In the genomic region with DNA sequence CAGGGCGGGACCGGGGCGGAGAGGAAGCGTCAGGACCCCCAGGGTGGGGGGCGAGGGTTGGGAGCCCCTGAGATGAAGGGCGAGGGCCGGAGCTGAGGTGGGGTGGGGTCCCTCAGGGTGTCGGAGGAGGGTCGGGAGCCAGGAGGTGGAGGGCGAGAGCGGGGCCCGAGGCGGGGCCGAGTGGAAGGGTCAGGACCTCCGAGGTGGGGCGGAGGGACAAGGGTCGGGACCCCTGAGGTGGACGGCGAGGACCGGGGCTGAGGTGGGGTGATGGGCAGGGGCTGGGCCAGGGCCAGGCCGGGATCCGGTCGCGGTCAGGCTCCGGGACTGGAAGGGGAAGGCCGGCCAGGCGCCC, we compare ENCODE assay signal across 10 cellular contexts. TPM values are rescaled to one million over a fixed set of nuclear protein-coding genes. Genes with fewer than 3 reads are reported as not detected.
A peak's percentile ranks its signal among the peaks of the same experiment; 100 is the strongest.
DNase-seq lines count a peak whose midpoint lies in the region; ATAC-seq, FAIRE-seq and TF ChIP-seq lines count a peak whose summit lies in the region.
"Had no signal": no experiment of that assay in that cellular context is flagged by ENCODE, and none has a peak within 500 bp of the region (broad histone marks: within the 10 kb centered on the region; RNA-seq: fewer than 3 reads in every experiment).

No MANE protein-coding gene starts in this region.

- H3K9ac ChIP-seq in astrocyte (ENCODE audit: low read length) = no peak overlapping the region

- 92 to 95% methylated on average over 21 to 27 of the region's 27 CpGs for WGBS in upper lobe of left lung, 2 donors

- H3K9me3 ChIP-seq in astrocyte (ENCODE audit: insufficient read depth, low read depth, low read length) (no peaks in the 10 kb centered on the region), upper lobe of left lung (no peaks in the 10 kb centered on the region)

- TF ChIP-seq EP300 in upper lobe of left lung (IDR thresholded peaks at IDR 0.05) = no peak

- peak overlapping the region; percentile 93 for H3K4me2 ChIP-seq in astrocyte (ENCODE audit: low read length)

- peak overlapping the region; percentile 99 for H2AFZ ChIP-seq in astrocyte (ENCODE audit: low read depth, low read length)

- H3K27ac ChIP-seq in astrocyte (ENCODE audit: low read depth, low read length) (no peak overlapping the region), upper lobe of left lung (no peak overlapping the region)
- H3K27ac ChIP-seq: C4-2B had no signal

- no peak for TF ChIP-seq POLR2A in upper lobe of left lung (IDR thresholded peaks at IDR 0.05)

- peak overlapping the region; percentile 58 for H3K4me3 Mint-ChIP-seq in activated naive CD4-positive, alpha-beta T cell treated with anti-CD3 and anti-CD28 coated beads, Interleukin-2, amount 50 U/mL, for 24 hours
- H3K4me3 Mint-ChIP-seq in astrocyte (ENCODE audit: unreplicated experiment) = no peak overlapping the region
- peak overlapping the region; percentile 45 for H3K4me3 Mint-ChIP-seq in mesothelial cell of epicardium

- no peak overlapping the region for H3K27ac Mint-ChIP-seq in activated naive CD4-positive, alpha-beta T cell treated with anti-CD3 and anti-CD28 coated beads, Interleukin-2, amount 50 U/mL, for 24 hours
- H3K27ac Mint-ChIP-seq in astrocyte (ENCODE audit: unreplicated experiment) = no peak overlapping the region
- no peak overlapping the region for H3K27ac Mint-ChIP-seq in mesothelial cell of epicardium

- TF ChIP-seq CTCF in astrocyte (IDR thresholded peaks at IDR 0.05; ENCODE audit: insufficient read depth, low read depth, low read length) = no peak
- no peak for TF ChIP-seq CTCF in mesothelial cell of epicardium (IDR thresholded peaks at IDR 0.05; ENCODE audit: unreplicated experiment)
- no peak for TF ChIP-seq CTCF in upper lobe of left lung (IDR thresholded peaks at IDR 0.05)

- POLR2A ChIA-PET in HEK293T (lab: Yijun Ruan, JAX) = no interaction called here

- H3K4me1 ChIP-seq in astrocyte (ENCODE audit: insufficient read depth, low read length) (peaks cover 9% of the 10 kb centered on the region), upper lobe of left lung (peaks cover 6 to 18% (median 13%) of the 10 kb centered on the region in 4 donors)

- H3K9me3 Mint-ChIP-seq in activated naive CD4-positive, alpha-beta T cell treated with anti-CD3 and anti-CD28 coated beads, Interleukin-2, amount 50 U/mL, for 24 hours = peaks cover under 1% of the 10 kb centered on the region
- H3K9me3 Mint-ChIP-seq in astrocyte (ENCODE audit: unreplicated experiment) = peaks cover 3% of the 10 kb centered on the region
- H3K9me3 Mint-ChIP-seq in mesothelial cell of epicardium = peaks cover 4% of the 10 kb centered on the region

- ATAC-seq in upper lobe of left lung (ENCODE audit: low FRiP score in 2 of 2) (peak in 1 of 2 donors; percentile 38), HG03095 (IDR thresholded peaks at IDR 0.05; ENCODE audit: unreplicated experiment) (no peak)

- no peaks in the 10 kb centered on the region for H4K20me1 ChIP-seq in astrocyte (ENCODE audit: insufficient read depth, low read length)

- H3K27me3 ChIP-seq in astrocyte (ENCODE audit: insufficient read depth, low read length) (no peaks in the 10 kb centered on the region), upper lobe of left lung (no peaks in the 10 kb centered on the region)

- CTCF ChIA-PET in HEK293T (lab: Yijun Ruan, JAX) = no interaction called here

- H3K4me3 ChIP-seq in astrocyte (ENCODE audit: insufficient read depth, low read depth, low read length) (no peak overlapping the region), upper lobe of left lung (peak overlapping the region; percentile 24 to 57 (median 51))

- DNase-seq in activated naive CD4-positive, alpha-beta T cell (lab: John Stamatoyannopoulos, UW) = no peak
- DNase-seq in astrocyte (ENCODE audit: low read depth) (no peak), mesothelial cell of epicardium (ENCODE audit: low spot score in 2 of 2, unreplicated experiment in 2 of 2) (no peak), upper lobe of left lung (peak in 1 of 2 donors; percentile 85), HEK293T (ENCODE audit: extremely low spot score) (no peak), superior temporal gyrus (ENCODE audit: extremely low spot score) (no peak)

- no peaks in the 10 kb centered on the region for H3K36me3 Mint-ChIP-seq in activated naive CD4-positive, alpha-beta T cell treated with anti-CD3 and anti-CD28 coated beads, Interleukin-2, amount 50 U/mL, for 24 hours
- H3K36me3 Mint-ChIP-seq in astrocyte (ENCODE audit: low read depth, unreplicated experiment) (no peaks in the 10 kb centered on the region), mesothelial cell of epicardium (peaks cover 9% of the 10 kb centered on the region)

- H3K36me3 ChIP-seq in astrocyte (ENCODE audit: insufficient read depth, low read length) (no peaks in the 10 kb centered on the region), upper lobe of left lung (no peaks in the 10 kb centered on the region)

- peaks cover 7% of the 10 kb centered on the region for H3K4me1 Mint-ChIP-seq in activated naive CD4-positive, alpha-beta T cell treated with anti-CD3 and anti-CD28 coated beads, Interleukin-2, amount 50 U/mL, for 24 hours
- H3K4me1 Mint-ChIP-seq in astrocyte (ENCODE audit: low read depth, unreplicated experiment) (no peaks in the 10 kb centered on the region), mesothelial cell of epicardium (peaks cover 4% of the 10 kb centered on the region)

- no peaks in the 10 kb centered on the region for H3K27me3 Mint-ChIP-seq in activated naive CD4-positive, alpha-beta T cell treated with anti-CD3 and anti-CD28 coated beads, Interleukin-2, amount 50 U/mL, for 24 hours
- H3K27me3 Mint-ChIP-seq in astrocyte (ENCODE audit: low read depth, unreplicated experiment) = peaks cover 8% of the 10 kb centered on the region
- H3K27me3 Mint-ChIP-seq in mesothelial cell of epicardium (ENCODE audit: low read depth) = no peaks in the 10 kb centered on the region

- FAIRE-seq in astrocyte (lab: Jason Lieb, UNC) = no peak
- FAIRE-seq: endometrium had no signal

- H3K79me2 ChIP-seq in astrocyte (ENCODE audit: insufficient read depth, low read length) = no peaks in the 10 kb centered on the region

TF ChIP-seq in HEK293T, 16 proteins besides CTCF, POLR2A, EP300 and RAD21:
- TF ChIP-seq ARNT (IDR thresholded peaks at IDR 0.05) (no peak), BHLHE40 (IDR thresholded peaks at IDR 0.05; ENCODE audit: borderline replicate concordance) (no peak), HDGF (IDR thresholded peaks at IDR 0.05; ENCODE audit: borderline replicate concordance) (no peak), ZNF384 (IDR thresholded peaks at IDR 0.05) (no peak), LEF1 (IDR thresholded peaks at IDR 0.05; ENCODE audit: borderline replicate concordance) (no peak), L3MBTL2 (conservative IDR thresholded peaks at IDR 0.05) (no peak), FOXM1 (IDR thresholded peaks at IDR 0.05; ENCODE audit: borderline replicate concordance) (no peak), FOXA1 (IDR thresholded peaks at IDR 0.05) (no peak), ELF4 (IDR thresholded peaks at IDR 0.05) (no peak), FOXK2 (IDR thresholded peaks at IDR 0.05) (no peak), CTBP1 (IDR thresholded peaks at IDR 0.05; ENCODE audit: borderline replicate concordance) (no peak), TARDBP (IDR thresholded peaks at IDR 0.05) (no peak), SUZ12 (IDR thresholded peaks at IDR 0.05) (no peak), NFRKB (IDR thresholded peaks at IDR 0.05) (no peak), SP1 (IDR thresholded peaks at IDR 0.05) (no peak)
- TF ChIP-seq, protein P1, sequence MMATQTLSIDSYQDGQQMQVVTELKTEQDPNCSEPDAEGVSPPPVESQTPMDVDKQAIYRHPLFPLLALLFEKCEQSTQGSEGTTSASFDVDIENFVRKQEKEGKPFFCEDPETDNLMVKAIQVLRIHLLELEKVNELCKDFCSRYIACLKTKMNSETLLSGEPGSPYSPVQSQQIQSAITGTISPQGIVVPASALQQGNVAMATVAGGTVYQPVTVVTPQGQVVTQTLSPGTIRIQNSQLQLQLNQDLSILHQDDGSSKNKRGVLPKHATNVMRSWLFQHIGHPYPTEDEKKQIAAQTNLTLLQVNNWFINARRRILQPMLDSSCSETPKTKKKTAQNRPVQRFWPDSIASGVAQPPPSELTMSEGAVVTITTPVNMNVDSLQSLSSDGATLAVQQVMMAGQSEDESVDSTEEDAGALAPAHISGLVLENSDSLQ (IDR thresholded peaks at IDR 0.05) = no peak

RNA-seq across cellular contexts. Expression of a gene that starts 0.4 kb away (rescaled TPM):
- total RNA-seq in astrocyte (not detected in 2 replicates), mesothelial cell of epicardium (0.07 TPM in 1 of 3 replicates, not detected in the others), upper lobe of left lung (not detected)

RNA-seq across cellular contexts. Expression of a gene that starts 0.5 kb away (rescaled TPM):
- total RNA-seq in astrocyte (not detected in 2 replicates), mesothelial cell of epicardium (2.0 to 2.5 TPM (median 2.1 TPM) in 3 replicates), upper lobe of left lung (10 to 100 TPM in 1 of 6 donors, 1 to 10 TPM in 4, not detected in 1; 1.4 to 16.7 (median 3.5) TPM)
